8 cellular contexts compared by ENCODE assay signal in genomic region chr12:49707127-49707811, GRCh38. TPM values are rescaled to one million over a fixed set of nuclear protein-coding genes. Genes with fewer than 3 reads are reported as not detected.
DNase-seq lines count a peak whose midpoint lies in the region; ATAC-seq and TF ChIP-seq lines count a peak whose summit lies in the region.

Gene FMNL3, minus strand, starts transcription at chr12:49707405. Its CDS starts 225 bp downstream, at chr12:49707180.

- H3K9me3 ChIP-seq in T-helper 17 cell (ENCODE audit: control insufficient read depth, low read length, poor library complexity, severe bottlenecking) (no peaks in the 10 kb centered on the region), vagina (no peaks in the 10 kb centered on the region)

- peaks cover 2% of the 10 kb centered on the region for H3K36me3 Mint-ChIP-seq in T-helper 17 cell (ENCODE audit: low read depth)

- H3K27me3 Mint-ChIP-seq in T-helper 17 cell: peaks cover 28% of the 10 kb centered on the region

- peak within 1 kb of the TSS; percentile 96 for H3K4me3 Mint-ChIP-seq in T-helper 17 cell

- DNase-seq in NCI-H1694 (lab: John Stamatoyannopoulos, UW): peak; percentile 57
- DNase-seq in T-helper 17 cell: peak; percentile 99 to 100 (median 99)
- DNase-seq in left ventricle myocardium superior: peak; percentile 99
- peak; percentile 97 for DNase-seq in putamen (ENCODE audit: low spot score)
- DNase-seq in vagina (ENCODE audit: extremely low spot score in 2 of 2): peak in 1 of 2 donors; percentile 94

- intact Hi-C loops in left ventricle myocardium superior (cut with micrococcal nuclease) (loop anchor here (5.0 kb wide), 1 partner anchor 65 kb away; no protein-coding TSS in a partner anchor), vagina (cut with DNase I) (loop anchor here (2.0 kb wide), 1 partner anchor 60 kb away; no protein-coding TSS in a partner anchor)

- peak; percentile 98 to 100 (median 99) for TF ChIP-seq CTCF in vagina (IDR thresholded peaks at IDR 0.05)

- TF ChIP-seq POLR2A in vagina (IDR thresholded peaks at IDR 0.05): no peak

- H3K27me3 ChIP-seq in vagina: no peaks in the 10 kb centered on the region

- H3K4me1 Mint-ChIP-seq in T-helper 17 cell: peaks cover 41% of the 10 kb centered on the region

- H3K27ac ChIP-seq in angular gyrus (ENCODE audit: low read depth, low read length): peak within 1 kb of the TSS; percentile 68
- peak within 1 kb of the TSS; percentile 92 for H3K27ac ChIP-seq in vagina

- peak within 1 kb of the TSS; percentile 92 for H3K27ac Mint-ChIP-seq in T-helper 17 cell

- no peaks in the 10 kb centered on the region for H3K36me3 ChIP-seq in vagina

- ATAC-seq in GM18498 (IDR thresholded peaks at IDR 0.05; ENCODE audit: unreplicated experiment) (peak; percentile 91), HG02885 (IDR thresholded peaks at IDR 0.05; ENCODE audit: poor library complexity, unreplicated experiment) (peak; percentile 89), T-helper 17 cell (peak; percentile 95), left ventricle myocardium superior (peak; percentile 97)

- H3K4me3 ChIP-seq in vagina: peak within 1 kb of the TSS; percentile 80 to 81

- peaks cover 21% of the 10 kb centered on the region for H3K4me1 ChIP-seq in vagina

RNA-seq across cellular contexts. Expression of gene FMNL3, which starts in this region (rescaled TPM):
- total RNA-seq in T-helper 17 cell: 10 to 100 TPM; 17.0 to 19.7 TPM
- total RNA-seq in left ventricle myocardium superior: 11.3 TPM
- total RNA-seq in vagina: 11.0 TPM
